Comparison of ENCODE assay signal across 12 cellular contexts in genomic region chr9:114367406-114367805, GRCh38. TPM values are rescaled to one million over a fixed set of nuclear protein-coding genes. Genes with fewer than 3 reads are reported as not detected.
A peak's percentile ranks its signal among the peaks of the same experiment; 100 is the strongest.
DNase-seq lines count a peak whose midpoint lies in the region; ATAC-seq and TF ChIP-seq lines count a peak whose summit lies in the region.
"Had no signal": no experiment of that assay in that cellular context is flagged by ENCODE, and none has a peak within 500 bp of the region (broad histone marks: within the 10 kb centered on the region; RNA-seq: fewer than 3 reads in every experiment).

No MANE protein-coding gene starts in this region.

- peak overlapping the region; percentile 71 for H3K27ac ChIP-seq in upper lobe of right lung

- TF ChIP-seq CTCF in upper lobe of right lung (IDR thresholded peaks at IDR 0.05) = no peak

- no peaks in the 10 kb centered on the region for H3K9me3 ChIP-seq in upper lobe of right lung

- H3K4me3 ChIP-seq in upper lobe of right lung = no peak overlapping the region

- peaks cover 23% of the 10 kb centered on the region for H3K36me3 Mint-ChIP-seq in activated naive CD4-positive, alpha-beta T cell treated with anti-CD3 and anti-CD28 coated beads, Interleukin-2, amount 50 U/mL, for 24 hours
- peaks cover 70% of the 10 kb centered on the region for H3K36me3 Mint-ChIP-seq in activated T-helper 1 cell treated with anti-CD3 and anti-CD28 coated beads, Interleukin-12 subunit alpha, Interleukin-12 subunit beta, Interleukin-2, Interleukin-4 antibody, amounts not matched to agents 30 ng/mL and 10 ng/mL and 1 ng/mL, durations not matched to agents 14 hours and 24 hours and 36 hours (ENCODE audit: low read depth)
- peaks cover 40% of the 10 kb centered on the region for H3K36me3 Mint-ChIP-seq in memory B cell

- no peak for DNase-seq in activated naive CD4-positive, alpha-beta T cell (lab: John Stamatoyannopoulos, UW)
- no peak for DNase-seq in activated T-helper 1 cell treated with anti-CD3 and anti-CD28 coated beads, Interleukin-12 subunit alpha, Interleukin-12 subunit beta, Interleukin-2, Interleukin-4 antibody, amounts not matched to agents 30 ng/mL and 10 ng/mL and 1 ng/mL, durations not matched to agents 14 hours and 24 hours and 36 hours (ENCODE audit: low spot score)
- no peak for DNase-seq in memory B cell (ENCODE audit: low spot score in 2 of 2)
- peak; percentile 51 for DNase-seq in upper lobe of right lung
- DNase-seq in COLO829 (ENCODE audit: low spot score) = no peak
- DNase-seq: NCI-H526 treated with DMSO at 0.1 percent for 48 hours had no signal

- H3K9me3 Mint-ChIP-seq in activated naive CD4-positive, alpha-beta T cell treated with anti-CD3 and anti-CD28 coated beads, Interleukin-2, amount 50 U/mL, for 24 hours = no peaks in the 10 kb centered on the region
- H3K9me3 Mint-ChIP-seq in activated T-helper 1 cell treated with anti-CD3 and anti-CD28 coated beads, Interleukin-12 subunit alpha, Interleukin-12 subunit beta, Interleukin-2, Interleukin-4 antibody, amounts not matched to agents 30 ng/mL and 10 ng/mL and 1 ng/mL, durations not matched to agents 14 hours and 24 hours and 36 hours = no peaks in the 10 kb centered on the region
- peaks cover 1% of the 10 kb centered on the region for H3K9me3 Mint-ChIP-seq in memory B cell

- H3K27me3 ChIP-seq in upper lobe of right lung = no peaks in the 10 kb centered on the region

- peak overlapping the region; percentile 70 for H3K4me3 Mint-ChIP-seq in activated naive CD4-positive, alpha-beta T cell treated with anti-CD3 and anti-CD28 coated beads, Interleukin-2, amount 50 U/mL, for 24 hours
- peak overlapping the region; percentile 53 for H3K4me3 Mint-ChIP-seq in activated T-helper 1 cell treated with anti-CD3 and anti-CD28 coated beads, Interleukin-12 subunit alpha, Interleukin-12 subunit beta, Interleukin-2, Interleukin-4 antibody, amounts not matched to agents 30 ng/mL and 10 ng/mL and 1 ng/mL, durations not matched to agents 14 hours and 24 hours and 36 hours
- H3K4me3 Mint-ChIP-seq in memory B cell = peak overlapping the region; percentile 77

- H3K27ac Mint-ChIP-seq in activated naive CD4-positive, alpha-beta T cell treated with anti-CD3 and anti-CD28 coated beads, Interleukin-2, amount 50 U/mL, for 24 hours = peak overlapping the region; percentile 95
- peak overlapping the region; percentile 97 for H3K27ac Mint-ChIP-seq in activated T-helper 1 cell treated with anti-CD3 and anti-CD28 coated beads, Interleukin-12 subunit alpha, Interleukin-12 subunit beta, Interleukin-2, Interleukin-4 antibody, amounts not matched to agents 30 ng/mL and 10 ng/mL and 1 ng/mL, durations not matched to agents 14 hours and 24 hours and 36 hours
- peak overlapping the region; percentile 91 for H3K27ac Mint-ChIP-seq in memory B cell

- intact Hi-C loops in activated T-helper 1 cell treated with anti-CD3 and anti-CD28 coated beads, Interleukin-12 subunit alpha, Interleukin-12 subunit beta, Interleukin-2, Interleukin-4 antibody, amounts not matched to agents 30 ng/mL and 10 ng/mL and 1 ng/mL, durations not matched to agents 14 hours and 24 hours and 36 hours (cut with micrococcal nuclease) = no loop called here
- intact Hi-C loops in upper lobe of right lung (cut with DNase I) = no loop called here

- no peak for ATAC-seq in memory B cell (ENCODE audit: low read depth)
- no peak for ATAC-seq in upper lobe of right lung
- ATAC-seq in GM18519 (IDR thresholded peaks at IDR 0.05; ENCODE audit: low FRiP score, unreplicated experiment) = no peak
- no peak for ATAC-seq in HG02588 (IDR thresholded peaks at IDR 0.05; ENCODE audit: unreplicated experiment)

- peaks cover 58% of the 10 kb centered on the region for H3K4me1 ChIP-seq in upper lobe of right lung

- peaks cover 86% of the 10 kb centered on the region for H3K4me1 Mint-ChIP-seq in activated naive CD4-positive, alpha-beta T cell treated with anti-CD3 and anti-CD28 coated beads, Interleukin-2, amount 50 U/mL, for 24 hours
- H3K4me1 Mint-ChIP-seq in activated T-helper 1 cell treated with anti-CD3 and anti-CD28 coated beads, Interleukin-12 subunit alpha, Interleukin-12 subunit beta, Interleukin-2, Interleukin-4 antibody, amounts not matched to agents 30 ng/mL and 10 ng/mL and 1 ng/mL, durations not matched to agents 14 hours and 24 hours and 36 hours (ENCODE audit: low read depth) = peaks cover 85% of the 10 kb centered on the region
- peaks cover 67% of the 10 kb centered on the region for H3K4me1 Mint-ChIP-seq in memory B cell

- H3K36me3 ChIP-seq in upper lobe of right lung = peaks cover 68% of the 10 kb centered on the region

- no peaks in the 10 kb centered on the region for H3K27me3 Mint-ChIP-seq in activated naive CD4-positive, alpha-beta T cell treated with anti-CD3 and anti-CD28 coated beads, Interleukin-2, amount 50 U/mL, for 24 hours
- H3K27me3 Mint-ChIP-seq in activated T-helper 1 cell treated with anti-CD3 and anti-CD28 coated beads, Interleukin-12 subunit alpha, Interleukin-12 subunit beta, Interleukin-2, Interleukin-4 antibody, amounts not matched to agents 30 ng/mL and 10 ng/mL and 1 ng/mL, durations not matched to agents 14 hours and 24 hours and 36 hours (ENCODE audit: insufficient read depth) = no peaks in the 10 kb centered on the region
- no peaks in the 10 kb centered on the region for H3K27me3 Mint-ChIP-seq in memory B cell

RNA-seq across cellular contexts. Expression of gene AKNA, which starts 20.4 kb away (rescaled TPM):
- total RNA-seq in activated T-helper 1 cell treated with anti-CD3 and anti-CD28 coated beads, Interleukin-12 subunit alpha, Interleukin-12 subunit beta, Interleukin-2, Interleukin-4 antibody, amounts not matched to agents 30 ng/mL and 10 ng/mL and 1 ng/mL, durations not matched to agents 14 hours and 24 hours and 36 hours = 178 and 182 TPM in 2 replicates
- total RNA-seq in upper lobe of right lung = 54.7 TPM

RNA-seq across cellular contexts. Expression of gene ORM2, which starts 37.7 kb away (rescaled TPM):
- not detected in 2 replicates for total RNA-seq in activated T-helper 1 cell treated with anti-CD3 and anti-CD28 coated beads, Interleukin-12 subunit alpha, Interleukin-12 subunit beta, Interleukin-2, Interleukin-4 antibody, amounts not matched to agents 30 ng/mL and 10 ng/mL and 1 ng/mL, durations not matched to agents 14 hours and 24 hours and 36 hours
- 3.9 TPM for total RNA-seq in upper lobe of right lung
- total RNA-seq: glomerular endothelial cell, lower leg skin, renal cortical epithelial cell had no signal

RNA-seq across cellular contexts. Expression of gene ORM1, which starts 44.5 kb away (rescaled TPM):
- not detected in 2 replicates for total RNA-seq in activated T-helper 1 cell treated with anti-CD3 and anti-CD28 coated beads, Interleukin-12 subunit alpha, Interleukin-12 subunit beta, Interleukin-2, Interleukin-4 antibody, amounts not matched to agents 30 ng/mL and 10 ng/mL and 1 ng/mL, durations not matched to agents 14 hours and 24 hours and 36 hours
- 5.2 TPM for total RNA-seq in upper lobe of right lung
- total RNA-seq: glomerular endothelial cell, lower leg skin, renal cortical epithelial cell had no signal
